Comparison of ENCODE assay signal across 9 cellular contexts in the genomic region with DNA sequence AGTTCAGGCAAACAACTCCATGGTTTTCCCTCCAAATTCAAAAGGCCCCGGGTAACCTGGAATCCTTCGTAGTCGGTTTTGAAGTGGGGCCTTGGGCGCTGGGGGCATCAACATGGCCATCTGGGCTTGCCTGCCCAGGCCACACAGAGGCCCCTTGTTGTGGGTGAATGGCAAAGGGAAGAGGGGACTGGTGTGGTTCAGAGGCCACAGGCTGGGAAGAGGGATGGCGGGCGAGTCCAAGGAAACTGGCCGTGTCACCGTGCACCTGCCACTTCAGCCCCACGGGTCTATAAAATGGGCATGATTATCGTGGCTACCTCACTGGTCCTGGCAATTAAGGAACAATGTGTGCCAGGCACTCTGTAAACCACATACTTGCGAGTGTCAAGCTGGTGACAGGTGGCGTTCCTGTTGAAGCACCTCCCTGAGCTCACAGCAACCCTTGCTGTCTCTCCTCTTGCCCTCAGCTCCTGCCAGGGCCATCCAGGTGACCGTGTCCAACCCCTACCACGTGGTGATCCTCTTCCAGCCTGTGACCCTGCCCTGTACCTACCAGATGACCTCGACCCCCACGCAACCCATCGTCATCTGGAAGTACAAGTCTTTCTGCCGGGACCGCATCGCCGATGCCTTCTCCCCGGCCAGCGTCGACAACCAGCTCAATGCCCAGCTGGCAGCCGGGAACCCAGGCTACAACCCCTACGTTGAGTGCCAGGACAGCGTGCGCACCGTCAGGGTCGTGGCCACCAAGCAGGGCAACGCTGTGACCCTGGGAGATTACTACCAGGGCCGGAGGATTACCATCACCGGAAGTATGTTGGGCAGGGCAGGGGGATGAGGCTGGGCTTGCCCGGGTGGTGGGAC. TPM values are rescaled to one million over a fixed set of nuclear protein-coding genes. Genes with fewer than 3 reads are reported as not detected.
DNase-seq lines count a peak whose midpoint lies in the region; ATAC-seq lines count a peak whose summit lies in the region.
"Had no signal": no experiment of that assay in that cellular context is flagged by ENCODE, and none has a peak within 500 bp of the region (broad histone marks: within the 10 kb centered on the region; RNA-seq: fewer than 3 reads in every experiment).

No MANE protein-coding gene starts in this region.

- no peak for DNase-seq in T-helper 1 cell
- peak; percentile 29 for DNase-seq in activated T-cell treated with anti-CD3 and anti-CD28 coated beads, Interleukin-2, amount 50 U/mL, for 24 hours
- DNase-seq in immature natural killer cell, result no peak
- DNase-seq in stimulated activated naive B cell treated with anti-CD40 and anti-IgM and Interleukin-4, amounts not matched to agents 10 μg/mL and 1 μg/mL and 100 μg/mL, for 72 hours, result no peak
- no peak for DNase-seq in NCI-H2171 (lab: John Stamatoyannopoulos, UW)
- DNase-seq: activated CD4-positive, alpha-beta T cell treated with anti-CD3 and anti-CD28 coated beads for 1 hour had no signal

- H3K4me1 Mint-ChIP-seq in T-helper 1 cell treated with Interleukin-12 subunit alpha and Interleukin-12 subunit beta and Interleukin-4 antibody, amounts not matched to agents 30 μg/mL and 1 μg/mL, for 36 hours (ENCODE audit: low read depth), result peaks cover 8% of the 10 kb centered on the region
- H3K4me1 Mint-ChIP-seq in activated T-cell treated with anti-CD3 and anti-CD28 coated beads, Interleukin-2, amount 50 U/mL, for 24 hours (ENCODE audit: low read depth), result peaks cover 38% of the 10 kb centered on the region
- H3K4me1 Mint-ChIP-seq in immature natural killer cell, result peaks cover 22 to 23% of the 10 kb centered on the region in 2 donors
- H3K4me1 Mint-ChIP-seq in stimulated activated naive B cell treated with anti-CD40 and anti-IgM and Interleukin-4, amounts not matched to agents 10 μg/mL and 1 μg/mL and 100 μg/mL, for 72 hours, result peaks cover 20 to 26% of the 10 kb centered on the region in 2 donors

- peaks cover 43% of the 10 kb centered on the region for H3K27me3 Mint-ChIP-seq in T-helper 1 cell treated with Interleukin-12 subunit alpha and Interleukin-12 subunit beta and Interleukin-4 antibody, amounts not matched to agents 30 μg/mL and 1 μg/mL, for 36 hours (ENCODE audit: low read depth)
- H3K27me3 Mint-ChIP-seq in activated T-cell treated with anti-CD3 and anti-CD28 coated beads, Interleukin-2, amount 50 U/mL, for 24 hours, result peaks cover 19% of the 10 kb centered on the region
- H3K27me3 Mint-ChIP-seq in immature natural killer cell (ENCODE audit: low read depth in 3 of 3), result peaks cover 8 to 23% (median 13%) of the 10 kb centered on the region in 3 donors
- no peaks in the 10 kb centered on the region for H3K27me3 Mint-ChIP-seq in stimulated activated naive B cell treated with anti-CD40 and anti-IgM and Interleukin-4, amounts not matched to agents 10 μg/mL and 1 μg/mL and 100 μg/mL, for 72 hours

- ATAC-seq in stimulated activated naive B cell treated with anti-CD40 and anti-IgM and Interleukin-4, amounts not matched to agents 10 μg/mL and 1 μg/mL and 100 μg/mL, for 72 hours (replicated peaks), result no peak
- ATAC-seq in GM18502 (IDR thresholded peaks at IDR 0.05; ENCODE audit: poor library complexity, unreplicated experiment), result no peak
- ATAC-seq in HG03175 (IDR thresholded peaks at IDR 0.05; ENCODE audit: unreplicated experiment), result no peak

- H3K9me3 Mint-ChIP-seq in T-helper 1 cell treated with Interleukin-12 subunit alpha and Interleukin-12 subunit beta and Interleukin-4 antibody, amounts not matched to agents 30 μg/mL and 1 μg/mL, for 36 hours, result peaks cover 5% of the 10 kb centered on the region
- H3K9me3 Mint-ChIP-seq in activated T-cell treated with anti-CD3 and anti-CD28 coated beads, Interleukin-2, amount 50 U/mL, for 24 hours, result no peaks in the 10 kb centered on the region
- peaks cover 0 to under 1% (median 0%) of the 10 kb centered on the region in 6 donors for H3K9me3 Mint-ChIP-seq in immature natural killer cell
- H3K9me3 Mint-ChIP-seq in stimulated activated naive B cell treated with anti-CD40 and anti-IgM and Interleukin-4, amounts not matched to agents 10 μg/mL and 1 μg/mL and 100 μg/mL, for 72 hours, result no peaks in the 10 kb centered on the region

- peaks cover under 1% of the 10 kb centered on the region for H3K36me3 Mint-ChIP-seq in T-helper 1 cell treated with Interleukin-12 subunit alpha and Interleukin-12 subunit beta and Interleukin-4 antibody, amounts not matched to agents 30 μg/mL and 1 μg/mL, for 36 hours (ENCODE audit: low read depth)
- peaks cover 37% of the 10 kb centered on the region for H3K36me3 Mint-ChIP-seq in activated T-cell treated with anti-CD3 and anti-CD28 coated beads, Interleukin-2, amount 50 U/mL, for 24 hours (ENCODE audit: low read depth)
- H3K36me3 Mint-ChIP-seq in immature natural killer cell, result peaks cover 0 to under 1% (median 0%) of the 10 kb centered on the region in 3 donors
- H3K36me3 Mint-ChIP-seq in stimulated activated naive B cell treated with anti-CD40 and anti-IgM and Interleukin-4, amounts not matched to agents 10 μg/mL and 1 μg/mL and 100 μg/mL, for 72 hours, result peaks cover 7 to 30% of the 10 kb centered on the region in 2 donors

- H3K27ac Mint-ChIP-seq in T-helper 1 cell treated with Interleukin-12 subunit alpha and Interleukin-12 subunit beta and Interleukin-4 antibody, amounts not matched to agents 30 μg/mL and 1 μg/mL, for 36 hours, result no peak overlapping the region
- peak overlapping the region; percentile 63 for H3K27ac Mint-ChIP-seq in activated T-cell treated with anti-CD3 and anti-CD28 coated beads, Interleukin-2, amount 50 U/mL, for 24 hours
- H3K27ac Mint-ChIP-seq in immature natural killer cell, result peak overlapping the region in 1 of 6 donors; percentile 83
- peak overlapping the region; percentile 98 for H3K27ac Mint-ChIP-seq in stimulated activated naive B cell treated with anti-CD40 and anti-IgM and Interleukin-4, amounts not matched to agents 10 μg/mL and 1 μg/mL and 100 μg/mL, for 72 hours

- peak overlapping the region; percentile 66 for H3K4me3 Mint-ChIP-seq in T-helper 1 cell treated with Interleukin-12 subunit alpha and Interleukin-12 subunit beta and Interleukin-4 antibody, amounts not matched to agents 30 μg/mL and 1 μg/mL, for 36 hours
- peak overlapping the region; percentile 89 for H3K4me3 Mint-ChIP-seq in activated T-cell treated with anti-CD3 and anti-CD28 coated beads, Interleukin-2, amount 50 U/mL, for 24 hours
- H3K4me3 Mint-ChIP-seq in immature natural killer cell, result peak overlapping the region in 4 of 5 donors; percentile 38 to 87 (median 56)
- H3K4me3 Mint-ChIP-seq in stimulated activated naive B cell treated with anti-CD40 and anti-IgM and Interleukin-4, amounts not matched to agents 10 μg/mL and 1 μg/mL and 100 μg/mL, for 72 hours, result peak overlapping the region; percentile 89 to 93

RNA-seq across cellular contexts. Expression of gene LSR, which starts 1.3 kb away (rescaled TPM):
- 10 to 100 TPM in 2 of 3 donors, 1 to 10 TPM in 1; 5.3 to 14.2 (median 11.8) TPM for polyA plus RNA-seq in immature natural killer cell

RNA-seq across cellular contexts. Expression of gene USF2, which starts 18.7 kb away (rescaled TPM):
- polyA plus RNA-seq in immature natural killer cell, result 10 to 100 TPM in 1 of 3 donors, 1 to 10 TPM in 1, under 1 TPM in 1; 0.29 to 10.4 (median 7.6) TPM

RNA-seq across cellular contexts. Expression of gene FAM187B, which starts 21.5 kb away (rescaled TPM):
- polyA plus RNA-seq in immature natural killer cell, result not detected

RNA-seq across cellular contexts. Expression of gene HAMP, which starts 32.2 kb away (rescaled TPM):
- polyA plus RNA-seq in immature natural killer cell, result 1 to 10 TPM in 1 of 3 donors, not detected in 2; 1.1 TPM

RNA-seq across cellular contexts. Expression of gene MAG, which starts 41.9 kb away (rescaled TPM):
- polyA plus RNA-seq in immature natural killer cell, result not detected
